In genomic region chr2:1605102-1605501, GRCh38 we compare ENCODE assay signal across 11 cellular contexts.
DNase-seq lines count a peak whose midpoint lies in the region; ATAC-seq and TF ChIP-seq lines count a peak whose summit lies in the region.
"Had no signal": no experiment of that assay in that cellular context is flagged by ENCODE, and none has a peak within 500 bp of the region (broad histone marks: within the 10 kb centered on the region; RNA-seq: fewer than 3 reads in every experiment).

No MANE protein-coding gene starts in this region.

- H3K9ac ChIP-seq in neuronal stem cell (ENCODE audit: low read depth, low read length, poor library complexity), result no peak overlapping the region

- H3K79me1 ChIP-seq in neuronal stem cell (ENCODE audit: low read depth, low read length), result no peaks in the 10 kb centered on the region

- TF ChIP-seq CTCF in testis (IDR thresholded peaks at IDR 0.05), result no peak

- H2AK5ac ChIP-seq in neuronal stem cell (ENCODE audit: low read depth, low read length), result no peak overlapping the region

- no peak overlapping the region for H4K8ac ChIP-seq in neuronal stem cell (ENCODE audit: low read depth, low read length)

- peak overlapping the region; percentile 17 for H3K4me3 ChIP-seq in SJCRH30
- no peak overlapping the region for H3K4me3 ChIP-seq in neuronal stem cell (ENCODE audit: low read length in 2 of 2)
- H3K4me3 ChIP-seq in testis, result no peak overlapping the region

- peaks cover 45% of the 10 kb centered on the region for H3K4me1 ChIP-seq in SJCRH30
- H3K4me1 ChIP-seq in neuronal stem cell (ENCODE audit: control insufficient read depth in 2 of 2, insufficient read depth in 1 of 2, low read depth in 1 of 2, low read length in 2 of 2), result peaks cover 0 to 3% of the 10 kb centered on the region in 2 donors
- no peaks in the 10 kb centered on the region for H3K4me1 ChIP-seq in testis

- H3K27me3 ChIP-seq in SJCRH30 (no peaks in the 10 kb centered on the region), neuronal stem cell (ENCODE audit: control insufficient read depth in 3 of 3, insufficient read depth in 3 of 3, low read depth in 1 of 3, low read length in 3 of 3) (no peaks in the 10 kb centered on the region), testis (no peaks in the 10 kb centered on the region)

- H3K23ac ChIP-seq in neuronal stem cell (ENCODE audit: low read depth, low read length, poor library complexity), result no peak overlapping the region

- H2BK15ac ChIP-seq in neuronal stem cell (ENCODE audit: low read length), result no peak overlapping the region

- H2BK5ac ChIP-seq in neuronal stem cell (ENCODE audit: low read length), result no peak overlapping the region

- no peaks in the 10 kb centered on the region for H3K9me3 ChIP-seq in SJCRH30 (replicated peaks)
- H3K9me3 ChIP-seq in neuronal stem cell (replicated peaks in 1 of 2; ENCODE audit: control insufficient read depth in 2 of 2, insufficient read depth in 1 of 2, low read depth in 1 of 2, low read length in 2 of 2), result no peaks in the 10 kb centered on the region
- H3K9me3 ChIP-seq in testis, result no peaks in the 10 kb centered on the region

- H3K4ac ChIP-seq in neuronal stem cell (ENCODE audit: low read length), result no peak overlapping the region

- H2BK120ac ChIP-seq in neuronal stem cell (ENCODE audit: low read depth, low read length), result no peak overlapping the region

- DNase-seq in ELR (ENCODE audit: low read depth) (peak; percentile 53), SJCRH30 (peak; percentile 81 to 84), Right ventricle myocardium superior (peak; percentile 77), neuronal stem cell (ENCODE audit: low spot score) (no peak), testis (no peak)
- DNase-seq: activated T-cell treated with anti-CD3 and anti-CD28 coated beads, Interleukin-2, amount 50 U/mL, for 4 hours; NCI-H345; stimulated activated naive CD4-positive, alpha-beta T cell treated with Interleukin-2 at 50 U/mL for 16 hours had no signal

- H2BK12ac ChIP-seq in neuronal stem cell (ENCODE audit: low read length), result no peak overlapping the region

- H2AFZ ChIP-seq in neuronal stem cell (ENCODE audit: low read length), result peak overlapping the region; percentile 57

- intact Hi-C loops in Right ventricle myocardium superior (cut with DNase I), result no loop called here
- intact Hi-C loops in testis (cut with DNase I; ENCODE audit: low total_unique reads), result no loop called here

- H3K18ac ChIP-seq in neuronal stem cell (ENCODE audit: low read length), result peak overlapping the region; percentile 12

- ATAC-seq in Right ventricle myocardium superior (ENCODE audit: poor library complexity), result peak; percentile 59
- ATAC-seq in HG03135 (IDR thresholded peaks at IDR 0.05; ENCODE audit: unreplicated experiment), result no peak
- no peak for ATAC-seq in HG02588 (IDR thresholded peaks at IDR 0.05; ENCODE audit: unreplicated experiment)
- ATAC-seq in HG03378 (IDR thresholded peaks at IDR 0.05; ENCODE audit: unreplicated experiment), result no peak
- ATAC-seq: activated T-cell treated with anti-CD3 and anti-CD28 coated beads, Interleukin-2, amount 50 U/mL, for 4 hours had no signal

- H3K27ac ChIP-seq in SJCRH30, result peak overlapping the region; percentile 58
- H3K27ac ChIP-seq in neuronal stem cell (replicated peaks; ENCODE audit: low read length), result no peak overlapping the region
- no peak overlapping the region for H3K27ac ChIP-seq in testis

- no CpG with 5 or more reads among the region's 16 CpGs for WGBS in neuronal stem cell (ENCODE audit: extremely low coverage in 2 of 2, insufficient read length in 2 of 2, insufficient replicate concordance in 1 of 2), 2 donors
- 74 to 76% methylated on average over 16 of the region's 16 CpGs for WGBS in testis, 2 donors

- H3K14ac ChIP-seq in neuronal stem cell (ENCODE audit: low read length), result no peak overlapping the region

- no peak overlapping the region for H3K4me2 ChIP-seq in neuronal stem cell (ENCODE audit: insufficient read depth, low read length, poor library complexity, severe bottlenecking)

- H3K36me3 ChIP-seq in SJCRH30 (no peaks in the 10 kb centered on the region), neuronal stem cell (replicated peaks in 1 of 2; ENCODE audit: control insufficient read depth in 2 of 2, insufficient read depth in 2 of 2, low read length in 2 of 2) (peaks cover 0 to 2% of the 10 kb centered on the region in 2 donors), testis (ENCODE audit: low read depth, missing control alignments) (no peaks in the 10 kb centered on the region)

- no peak for TF ChIP-seq POLR2A in testis (IDR thresholded peaks at IDR 0.05)

- no peak overlapping the region for H4K91ac ChIP-seq in neuronal stem cell (ENCODE audit: low read depth, low read length, poor library complexity)

Comparison
In these comparisons a context has a peak if more than half of its experiments do, and no peak if none do; other contexts are left out.
1. DNase-seq: peak in ELR (single experiment), SJCRH30 (2 of 2) and Right ventricle myocardium superior (single experiment); none in neuronal stem cell (single experiment) and testis (single experiment).